In genomic region chr4:137070614-137071013, GRCh38 we compare ENCODE assay signal across 30 cellular contexts.
DNase-seq lines count a peak whose midpoint lies in the region; ATAC-seq, FAIRE-seq and TF ChIP-seq lines count a peak whose summit lies in the region.
"Had no signal": no experiment of that assay in that cellular context is flagged by ENCODE, and none has a peak within 500 bp of the region (broad histone marks: within the 10 kb centered on the region; RNA-seq: fewer than 3 reads in every experiment).

No MANE protein-coding gene starts in this region.

- no peaks in the 10 kb centered on the region for H3K4me1 ChIP-seq in OCI-LY1 (ENCODE audit: insufficient read depth, low read length, severe bottlenecking)
- H3K4me1 ChIP-seq in upper lobe of right lung = no peaks in the 10 kb centered on the region
- no peaks in the 10 kb centered on the region for H3K4me1 ChIP-seq in Karpas-422 (ENCODE audit: low read length)
- H3K4me1 ChIP-seq: esophagus squamous epithelium, psoas muscle had no signal

- FAIRE-seq in GM12891 (lab: Jason Lieb, UNC) = no peak
- FAIRE-seq: GM12892, H54 had no signal

- ATAC-seq in upper lobe of right lung (peak; percentile 23), GM21529 (IDR thresholded peaks at IDR 0.05; ENCODE audit: unreplicated experiment) (no peak), GM19395 (IDR thresholded peaks at IDR 0.05; ENCODE audit: unreplicated experiment) (no peak)
- ATAC-seq: activated CD8-positive, alpha-beta T cell treated with anti-CD3 and anti-CD28 coated beads for 36 hours; activated T-helper 17 cell treated with anti-CD3 and anti-CD28 coated beads, Interleukin-2, amount 50 U/mL, for 72 hours; naive thymus-derived CD8-positive, alpha-beta T cell; psoas muscle; stimulated activated naive CD8-positive, alpha-beta T cell treated with anti-CD3 and anti-CD28 coated beads, Interleukin-15, Interleukin-2, amounts not matched to agents 100 U/mL and 50 U/mL, for 24 hours had no signal

- TF ChIP-seq POLR2A in GM12891 (IDR thresholded peaks at IDR 0.05; ENCODE audit: low read depth, low read length) = no peak

- no peaks in the 10 kb centered on the region for H3K36me3 ChIP-seq in OCI-LY1 (ENCODE audit: insufficient read depth, low read length)
- no peaks in the 10 kb centered on the region for H3K36me3 ChIP-seq in upper lobe of right lung
- no peaks in the 10 kb centered on the region for H3K36me3 ChIP-seq in Karpas-422 (ENCODE audit: insufficient read depth, low read length)
- H3K36me3 ChIP-seq: esophagus squamous epithelium had no signal

- DNase-seq in GM12891 (ENCODE audit: insufficient read length, low spot score) (peak; percentile 0), iPS-NIHi7 (ENCODE audit: extremely low spot score) (peak; percentile 22), upper lobe of right lung (no peak), AG08396 (ENCODE audit: low spot score) (no peak), Karpas-422 (no peak)
- DNase-seq: activated CD8-positive, alpha-beta T cell treated with anti-CD3 and anti-CD28 coated beads for 36 hours; activated naive CD4-positive, alpha-beta T cell treated with anti-CD3 and anti-CD28 coated beads, Interleukin-2, amount 50 U/mL, for 16 hours; Calu3; dermis blood vessel endothelial cell; esophagus squamous epithelium; foreskin melanocyte; MV-4-11; naive thymus-derived CD8-positive, alpha-beta T cell; NCI-H1436; NCI-H2081; NCI-H226; NCI-H526 treated with DMSO at 0.1 percent for 48 hours; NK-92 treated with Interleukin-12 subunit alpha and Interleukin-12 subunit beta, amount 100 ng/mL, for 24 hours; occipital lobe; Right ventricle myocardium superior; stimulated activated naive CD8-positive, alpha-beta T cell treated with anti-CD3 and anti-CD28 coated beads, Interleukin-15, Interleukin-2, amounts not matched to agents 100 U/mL and 50 U/mL, for 24 hours had no signal

- H3K79me2 ChIP-seq in OCI-LY1 (ENCODE audit: insufficient read depth, low read length) (no peaks in the 10 kb centered on the region), Karpas-422 (ENCODE audit: low read length) (no peaks in the 10 kb centered on the region)

- H3K9ac ChIP-seq in OCI-LY1 (ENCODE audit: low read length) (no peak overlapping the region), Karpas-422 (ENCODE audit: low read length) (no peak overlapping the region)

- H3K4me2 ChIP-seq in OCI-LY1 (ENCODE audit: low read length) (no peak overlapping the region), Karpas-422 (ENCODE audit: low read depth, low read length, poor library complexity, severe bottlenecking) (no peak overlapping the region)

- intact Hi-C loops in upper lobe of right lung (cut with DNase I) = no loop called here

- H2AFZ ChIP-seq in OCI-LY1 (ENCODE audit: low read length) (no peak overlapping the region), Karpas-422 (ENCODE audit: low read length) (no peak overlapping the region)

- H3K9me2 ChIP-seq in OCI-LY1 (ENCODE audit: low read depth, low read length) (no peaks in the 10 kb centered on the region), Karpas-422 (replicated peaks; ENCODE audit: insufficient read depth, low read length) (no peaks in the 10 kb centered on the region)

- no peaks in the 10 kb centered on the region for H4K20me1 ChIP-seq in OCI-LY1 (ENCODE audit: insufficient read depth, low read length)
- no peaks in the 10 kb centered on the region for H4K20me1 ChIP-seq in Karpas-422 (ENCODE audit: insufficient read depth, low read depth, low read length)

- TF ChIP-seq CTCF in OCI-LY1 (IDR thresholded peaks at IDR 0.05; ENCODE audit: low read length) (peak; percentile 20; the same call in 1 of the 2 replicates), upper lobe of right lung (IDR thresholded peaks at IDR 0.05) (no peak)

- no peaks in the 10 kb centered on the region for H3F3A ChIP-seq in OCI-LY1 (ENCODE audit: insufficient read depth, low read length)

- H3K9me3 ChIP-seq in OCI-LY1 (ENCODE audit: low read length) = no peaks in the 10 kb centered on the region
- no peaks in the 10 kb centered on the region for H3K9me3 ChIP-seq in upper lobe of right lung
- peaks cover 23% of the 10 kb centered on the region for H3K9me3 ChIP-seq in Karpas-422 (ENCODE audit: low read length)
- H3K9me3 ChIP-seq: esophagus squamous epithelium, psoas muscle had no signal

- H3K4me3 ChIP-seq in OCI-LY1 (ENCODE audit: low read depth, low read length, poor library complexity, severe bottlenecking) = no peak overlapping the region
- H3K4me3 ChIP-seq in upper lobe of right lung = no peak overlapping the region
- no peak overlapping the region for H3K4me3 ChIP-seq in Karpas-422 (ENCODE audit: low read length)
- H3K4me3 ChIP-seq: esophagus squamous epithelium, lung, psoas muscle had no signal

- H3K27ac ChIP-seq in OCI-LY1 (ENCODE audit: low read depth, low read length, poor library complexity, severe bottlenecking) = no peak overlapping the region
- H3K27ac ChIP-seq in upper lobe of right lung = no peak overlapping the region
- no peak overlapping the region for H3K27ac ChIP-seq in Karpas-422 (ENCODE audit: low read length)
- H3K27ac ChIP-seq: esophagus squamous epithelium, HL-60, psoas muscle had no signal

- H3K27me3 ChIP-seq in OCI-LY1 (ENCODE audit: insufficient read depth, low read length) (no peaks in the 10 kb centered on the region), upper lobe of right lung (no peaks in the 10 kb centered on the region), Karpas-422 (ENCODE audit: low read length) (no peaks in the 10 kb centered on the region)
- H3K27me3 ChIP-seq: esophagus squamous epithelium had no signal

TF ChIP-seq in GM12891, 5 proteins besides CTCF, POLR2A, EP300 and RAD21:
- no peak for TF ChIP-seq SPI1 (IDR thresholded peaks at IDR 0.05; ENCODE audit: low read depth, low read length)
- no peak for TF ChIP-seq TAF1 (IDR thresholded peaks at IDR 0.05; ENCODE audit: low read depth, low read length)
- no peak for TF ChIP-seq PAX5 (IDR thresholded peaks at IDR 0.05; ENCODE audit: insufficient read depth, low read length, severe bottlenecking)
- TF ChIP-seq POLR2AphosphoS5 (IDR thresholded peaks at IDR 0.05; ENCODE audit: low read depth, low read length) = no peak
- no peak for TF ChIP-seq POU2F2 (IDR thresholded peaks at IDR 0.05; ENCODE audit: low read depth, low read length)

Comparison
In these comparisons a context has a peak if more than half of its experiments do, and no peak if none do; other contexts are left out.
1. DNase-seq: peak in GM12891 (single experiment) and iPS-NIHi7 (single experiment); none in upper lobe of right lung (single experiment), AG08396 (single experiment) and Karpas-422 (single experiment).